In genomic region chr2:30351087-30351486, GRCh38 we compare ENCODE assay signal across 1 cellular context.
TF ChIP-seq lines count a peak whose summit lies in the region.

No MANE protein-coding gene starts in this region.

TF ChIP-seq in endothelial cell of umbilical vein, 7 proteins besides CTCF, POLR2A, EP300 and RAD21 (continued from another document):
- TF ChIP-seq MAX (IDR thresholded peaks at IDR 0.05; ENCODE audit: insufficient read depth, insufficient read length) (no peak), JUN (IDR thresholded peaks at IDR 0.05; ENCODE audit: borderline replicate concordance, insufficient read depth, insufficient read length, low read depth) (no peak)
TF ChIP-seq in endothelial cell of umbilical vein: peak in this region for 0.
